17 cellular contexts compared by ENCODE assay signal in genomic region chr22:42678894-42679293, GRCh38. TPM values are rescaled to one million over a fixed set of nuclear protein-coding genes. Genes with fewer than 3 reads are reported as not detected.
DNase-seq lines count a peak whose midpoint lies in the region; TF ChIP-seq lines count a peak whose summit lies in the region.
"Had no signal": no experiment of that assay in that cellular context is flagged by ENCODE, and none has a peak within 500 bp of the region (broad histone marks: within the 10 kb centered on the region; RNA-seq: fewer than 3 reads in every experiment).

No MANE protein-coding gene starts in this region.

- no TSS peak for BruUV-seq in mammary epithelial cell (replicated peaks; lab: Mats Ljungman, UMichigan)

- POLR2A ChIA-PET in HEK293 (lab: Yijun Ruan, JAX) = interaction anchor here (0.6 kb wide), 1 partner anchor 53 kb away, joined by 3 read pairs; no protein-coding TSS in a partner anchor

- peaks cover 2% of the 10 kb centered on the region; the same call in 1 of the 2 replicates for H3K27me3 Mint-ChIP-seq in HFFc6 (ENCODE audit: insufficient read depth)

- H2BK120ac ChIP-seq in mesenchymal stem cell (ENCODE audit: low read depth, low read length) = no peak overlapping the region

- dilution Hi-C loops in mammary epithelial cell (cut with HindIII; ENCODE audit: low sequenced_read_pairs) = loop anchor here (5.0 kb wide), 1 partner anchor 47 kb away; no protein-coding TSS in a partner anchor

- peaks cover 14% of the 10 kb centered on the region for H3K4me1 ChIP-seq in mammary epithelial cell (ENCODE audit: insufficient read depth, low read length)
- H3K4me1 ChIP-seq in breast epithelium = peaks cover 0 to 4% of the 10 kb centered on the region in 2 donors
- H3K4me1 ChIP-seq in HEK293 (ENCODE audit: control insufficient read depth, insufficient read depth, low read length) = 0 out of 2 replicates have a peak, but pooled peaks cover 3% of the 10 kb centered on the region
- H3K4me1 ChIP-seq in mesenchymal stem cell (ENCODE audit: control insufficient read depth, insufficient read depth, low read depth, low read length) = peaks cover 16% of the 10 kb centered on the region
- H3K4me1 ChIP-seq: HAP-1 had no signal

- no peak overlapping the region for H2BK5ac ChIP-seq in mesenchymal stem cell (ENCODE audit: low read depth, low read length, poor library complexity, severe bottlenecking)

- H3K4me3 ChIP-seq in mammary epithelial cell (replicated peaks in 1 of 3; ENCODE audit: insufficient read depth in 1 of 3, low read depth in 2 of 3, low read length in 3 of 3) (no peak overlapping the region), breast epithelium (no peak overlapping the region), HEK293 (ENCODE audit: low read depth, low read length) (no peak overlapping the region), mesenchymal stem cell (ENCODE audit: insufficient read depth in 1 of 2, low read depth in 1 of 2, low read length in 2 of 2) (no peak overlapping the region)
- H3K4me3 ChIP-seq: BLaER1, HAP-1 had no signal

- H3K36me3 Mint-ChIP-seq in HFFc6 (ENCODE audit: low read depth) = peaks cover 15% of the 10 kb centered on the region; the same call in 1 of the 2 replicates
- H3K36me3 Mint-ChIP-seq: CD4-positive, CD25-positive, alpha-beta regulatory T cell; CD8-positive, alpha-beta T cell had no signal

- H2AFZ ChIP-seq in mammary epithelial cell (ENCODE audit: low read depth, low read length) = peak overlapping the region; percentile 11
- H2AFZ ChIP-seq in mesenchymal stem cell (ENCODE audit: low read depth, low read length) = no peak overlapping the region

- peak overlapping the region; percentile 43 for H4K8ac ChIP-seq in mesenchymal stem cell (ENCODE audit: low read length)

- H2BK12ac ChIP-seq in mesenchymal stem cell (ENCODE audit: low read length in 2 of 2) = no peak overlapping the region

- no peak overlapping the region for H3K18ac ChIP-seq in mesenchymal stem cell (ENCODE audit: low read depth in 1 of 2, low read length in 2 of 2)

- intact Hi-C loops in mammary epithelial cell (cut with micrococcal nuclease) (no loop called here), breast epithelium (cut with DNase I; ENCODE audit: low total_unique reads) (no loop called here)

- H3K4ac ChIP-seq in mesenchymal stem cell (ENCODE audit: low read depth in 1 of 2, low read length in 2 of 2) = no peak overlapping the region

- TF ChIP-seq POLR2A in breast epithelium (IDR thresholded peaks at IDR 0.05) = no peak

- H3K4me3 Mint-ChIP-seq in HFFc6 = no peak overlapping the region
- H3K4me3 Mint-ChIP-seq: B cell; CD4-positive, CD25-positive, alpha-beta regulatory T cell; CD8-positive, alpha-beta T cell had no signal

- no peak overlapping the region for H3K27ac Mint-ChIP-seq in HFFc6
- H3K27ac Mint-ChIP-seq: B cell; CD8-positive, alpha-beta T cell had no signal

- DNase-seq in mammary epithelial cell (no peak), breast epithelium (ENCODE audit: low spot score in 2 of 2) (no peak), mesenchymal stem cell (no peak), HFFc6 (no peak)
- DNase-seq in stimulated activated CD4-positive, alpha-beta T cell treated with anti-CD3 and anti-CD28 coated beads, Interleukin-12 subunit alpha, Interleukin-12 subunit beta, amount 100 ng/mL, for 4 hours = no peak
- DNase-seq: Caco-2; CD4-positive, CD25-positive, alpha-beta regulatory T cell; CD8-positive, alpha-beta T cell; DMS153; DND-41; GOT3 had no signal

- no peak overlapping the region for H2BK15ac ChIP-seq in mesenchymal stem cell (ENCODE audit: low read depth, poor library complexity, severe bottlenecking)

- CTCF ChIA-PET in mammary epithelial cell (lab: Charles Lee; ENCODE audit: low non-redundant PET) (no interaction called here), HEK293 (lab: Yijun Ruan, JAX) (no interaction called here)

- in situ Hi-C loops in mammary epithelial cell (cut with MboI; ENCODE audit: low sequenced_read_pairs in 2 of 2) = no loop called here

- H2AK5ac ChIP-seq in mesenchymal stem cell (ENCODE audit: low read length, severe bottlenecking) = peak overlapping the region; percentile 46

- no peaks in the 10 kb centered on the region for H3K36me3 ChIP-seq in mammary epithelial cell (ENCODE audit: insufficient read depth, low read length)
- H3K36me3 ChIP-seq in breast epithelium = no peaks in the 10 kb centered on the region
- H3K36me3 ChIP-seq in HEK293 (ENCODE audit: control insufficient read depth in 2 of 2, insufficient read depth in 1 of 2, low read length in 2 of 2) = no peaks in the 10 kb centered on the region
- no peaks in the 10 kb centered on the region for H3K36me3 ChIP-seq in mesenchymal stem cell (ENCODE audit: control insufficient read depth in 1 of 2, insufficient read depth in 2 of 2, low read depth in 1 of 2, low read length in 2 of 2)
- H3K36me3 ChIP-seq: HAP-1 had no signal

- H3K79me1 ChIP-seq in mesenchymal stem cell (replicated peaks; ENCODE audit: low read length, poor library complexity, severe bottlenecking) = no peaks in the 10 kb centered on the region

- H3K9ac ChIP-seq in mammary epithelial cell (ENCODE audit: insufficient read depth, low read length) = no peak overlapping the region
- H3K9ac ChIP-seq in mesenchymal stem cell (ENCODE audit: low read length) = no peak overlapping the region
- H3K9ac ChIP-seq: BLaER1 had no signal

- no peak overlapping the region for H3K27ac ChIP-seq in mammary epithelial cell (ENCODE audit: insufficient read depth, low read depth, low read length)
- H3K27ac ChIP-seq in breast epithelium = peak overlapping the region in 1 of 2 donors; percentile 52
- H3K27ac ChIP-seq in HEK293 (ENCODE audit: extremely low read depth, low read depth, low read length) = no peak overlapping the region
- no peak overlapping the region for H3K27ac ChIP-seq in mesenchymal stem cell (ENCODE audit: low read length, poor library complexity, severe bottlenecking)
- H3K27ac ChIP-seq: 22Rv1, BLaER1, C4-2B had no signal

- TF ChIP-seq CTCF in mammary epithelial cell (conservative IDR thresholded peaks at IDR 0.05 in 1 of 2, IDR thresholded peaks at IDR 0.05 in 1 of 2; ENCODE audit: extremely low read depth in 1 of 2, insufficient read depth in 1 of 2, low read depth in 1 of 2, low read length in 2 of 2) (no peak), breast epithelium (IDR thresholded peaks at IDR 0.05) (no peak), HEK293 (tag by site-specific recombination; IDR thresholded peaks at IDR 0.05) (no peak), HFFc6 (IDR thresholded peaks at IDR 0.05) (no peak)

- WGBS in mammary epithelial cell (ENCODE audit: low coverage, missing lambda C conversion rate) = 100% methylated on average over 1 of the region's 1 CpG
- 95% methylated on average over 1 of the region's 1 CpG for WGBS in mesenchymal stem cell

- H3K23ac ChIP-seq in mesenchymal stem cell (ENCODE audit: low read length in 2 of 2) = no peak overlapping the region

- no peaks in the 10 kb centered on the region for H4K20me1 ChIP-seq in mammary epithelial cell (ENCODE audit: insufficient read depth, low read length)
- H4K20me1 ChIP-seq: BLaER1 had no signal

- H3K4me1 Mint-ChIP-seq in HFFc6 (ENCODE audit: low read depth) = peaks cover 47% of the 10 kb centered on the region
- H3K4me1 Mint-ChIP-seq: CD4-positive, CD25-positive, alpha-beta regulatory T cell had no signal

- H3K27me3 ChIP-seq in mammary epithelial cell (ENCODE audit: insufficient read depth, low read length) (no peaks in the 10 kb centered on the region), breast epithelium (no peaks in the 10 kb centered on the region), mesenchymal stem cell (ENCODE audit: control insufficient read depth in 1 of 2, insufficient read depth in 1 of 2, low read length in 2 of 2) (no peaks in the 10 kb centered on the region)
- H3K27me3 ChIP-seq: BLaER1 had no signal

- peaks cover 2% of the 10 kb centered on the region for H3K9me3 ChIP-seq in mammary epithelial cell (replicated peaks; ENCODE audit: insufficient read depth, low read length)
- no peaks in the 10 kb centered on the region for H3K9me3 ChIP-seq in breast epithelium
- H3K9me3 ChIP-seq in HEK293 (ENCODE audit: control insufficient read depth, insufficient read depth, low read depth, low read length) = no peaks in the 10 kb centered on the region
- H3K9me3 ChIP-seq in mesenchymal stem cell (ENCODE audit: control insufficient read depth, low read length) = peaks cover 8% of the 10 kb centered on the region

- peak overlapping the region; percentile 18 for H4K91ac ChIP-seq in mesenchymal stem cell (ENCODE audit: low read length)

- H3K4me2 ChIP-seq in mammary epithelial cell (ENCODE audit: insufficient read depth, low read depth, low read length) (no peak overlapping the region), mesenchymal stem cell (ENCODE audit: low read length, poor library complexity, severe bottlenecking) (no peak overlapping the region)
- H3K4me2 ChIP-seq: BLaER1 had no signal

- no peak overlapping the region for H3K14ac ChIP-seq in mesenchymal stem cell (ENCODE audit: low read length in 2 of 2)

- no peaks in the 10 kb centered on the region for H3K79me2 ChIP-seq in mammary epithelial cell (ENCODE audit: insufficient read depth, low read length)

- H3K9me3 Mint-ChIP-seq in HFFc6 = peaks cover 7% of the 10 kb centered on the region

TF ChIP-seq in HEK293, 187 proteins besides CTCF, POLR2A, EP300 and RAD21:
- TF ChIP-seq ZNF558 (tag by site-specific recombination; IDR thresholded peaks at IDR 0.05) (peak; percentile 89), ZNF600 (tag by site-specific recombination; IDR thresholded peaks at IDR 0.05) (no peak)

RNA-seq across cellular contexts. Expression of gene CYB5R3, which starts 29.7 kb away (rescaled TPM):
- total RNA-seq in mammary epithelial cell (100 to 1,000 TPM in 1 of 2 donors, 10 to 100 TPM in 1; 80.4 to 181 TPM), breast epithelium (100 to 1,000 TPM in 1 of 3 donors, 10 to 100 TPM in 2; 56.5 to 248 (median 87.5) TPM)
- polyA plus RNA-seq in mammary epithelial cell = 125 TPM
- polyA minus RNA-seq in mammary epithelial cell = 196 TPM
- polyA plus RNA-seq in mesenchymal stem cell (2013, experiment 1 of 2) = 390 TPM
- polyA plus RNA-seq in mesenchymal stem cell (2013, experiment 2 of 2) = 388 TPM
- 100 to 1,000 TPM; 315 to 413 (median 347) TPM for total RNA-seq in HFFc6 (2021; fragmentation: NEBNext Ultra II Directional; extraction: Animal tissue kit (Norgen Biotek cat#: 25700))

RNA-seq across cellular contexts. Expression of gene ATP5MGL, which starts 38.5 kb away (rescaled TPM):
- total RNA-seq in mammary epithelial cell (1 to 10 TPM in 1 of 2 donors, not detected in 1; 1.2 TPM), breast epithelium (under 1 TPM in 1 of 3 donors, not detected in 2; 0.73 TPM)
- not detected for polyA plus RNA-seq in mammary epithelial cell
- not detected for polyA minus RNA-seq in mammary epithelial cell
- not detected for polyA plus RNA-seq in mesenchymal stem cell (2013, experiment 1 of 2)
- not detected for polyA plus RNA-seq in mesenchymal stem cell (2013, experiment 2 of 2)
- under 1 TPM in 3 of 6 experiments, not detected in 3; 0.26 to 0.64 (median 0.54) TPM for total RNA-seq in HFFc6 (2021; fragmentation: NEBNext Ultra II Directional; extraction: Animal tissue kit (Norgen Biotek cat#: 25700))

RNA-seq across cellular contexts. Expression of gene A4GALT, which starts 41.8 kb away (rescaled TPM):
- 1 to 10 TPM; 2.5 to 3.0 TPM for total RNA-seq in mammary epithelial cell
- 3.7 TPM for polyA plus RNA-seq in mammary epithelial cell
- polyA minus RNA-seq in mammary epithelial cell = 1.4 TPM
- 10 to 100 TPM in 2 of 3 donors, 1 to 10 TPM in 1; 6.6 to 32.8 (median 22.9) TPM for total RNA-seq in breast epithelium
- polyA plus RNA-seq in mesenchymal stem cell (2013, experiment 1 of 2) = 10.1 TPM
- polyA plus RNA-seq in mesenchymal stem cell (2013, experiment 2 of 2) = 9.6 TPM
- 10 to 100 TPM; 12.2 to 14.3 (median 13.1) TPM for total RNA-seq in HFFc6 (2021; fragmentation: NEBNext Ultra II Directional; extraction: Animal tissue kit (Norgen Biotek cat#: 25700))
- total RNA-seq: CD4-positive, CD25-positive, alpha-beta regulatory T cell; CD8-positive, alpha-beta T cell had no signal
- polyA plus RNA-seq: CD4-positive, CD25-positive, alpha-beta regulatory T cell had no signal
